ENCODE assay signal across 11 cellular contexts in the genomic region with DNA sequence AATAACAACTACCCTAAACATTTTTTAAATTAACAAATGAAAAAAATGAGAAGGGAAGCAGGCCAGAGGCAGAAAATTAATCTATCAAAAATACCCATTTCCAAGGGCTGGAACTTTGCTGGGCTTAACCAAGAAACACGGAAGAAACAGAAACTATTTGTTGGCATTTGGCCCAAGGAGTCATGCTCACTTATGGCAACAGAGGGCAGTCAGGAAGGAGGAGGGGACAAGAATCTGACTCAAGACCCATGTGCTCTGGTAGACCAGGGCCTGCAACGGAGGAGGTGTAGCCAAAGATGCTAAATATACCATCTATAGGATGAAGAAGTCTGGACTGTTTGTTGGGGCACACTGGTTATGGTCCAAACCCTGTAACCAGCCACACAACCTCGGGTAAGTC.
DNase-seq lines count a peak whose midpoint lies in the region; ATAC-seq, FAIRE-seq and TF ChIP-seq lines count a peak whose summit lies in the region.
"Had no signal": no experiment of that assay in that cellular context is flagged by ENCODE, and none has a peak within 500 bp of the region (broad histone marks: within the 10 kb centered on the region; RNA-seq: fewer than 3 reads in every experiment).

No MANE protein-coding gene starts in this region.

- no peak for ATAC-seq in HG02571 (IDR thresholded peaks at IDR 0.05; ENCODE audit: unreplicated experiment)
- no peak for ATAC-seq in HG03045 (IDR thresholded peaks at IDR 0.05; ENCODE audit: unreplicated experiment)

- DNase-seq in AG09309 (ENCODE audit: low read depth) (peak; percentile 51), KBM-7 (peak; percentile 6), astrocyte of the spinal cord (ENCODE audit: low read depth, low spot score) (peak; percentile 75), kidney glomerular epithelial cell (lab: John Stamatoyannopoulos, UW) (peak; percentile 59), GM12892 (ENCODE audit: insufficient read length) (no peak)
- no peak for DNase-seq in stimulated activated CD8-positive, alpha-beta memory T cell treated with anti-CD3 and anti-CD28 coated beads, Interleukin-4, amount 100 ng/mL, for 48 hours
- DNase-seq: NCI-H1105 treated with DMSO at 0.1 percent for 48 hours, stomach had no signal

- peak; percentile 13 for TF ChIP-seq CTCF in AG09309 (IDR thresholded peaks at IDR 0.05; ENCODE audit: control insufficient read depth, insufficient read depth, low read depth, low read length, missing control alignments)
- TF ChIP-seq CTCF in astrocyte of the spinal cord (IDR thresholded peaks at IDR 0.05; ENCODE audit: low read depth, low read length): peak; percentile 22

- FAIRE-seq in GM12892 (lab: Jason Lieb, UNC): no peak

- no peak for TF ChIP-seq POLR2A in GM12892 (IDR thresholded peaks at IDR 0.05; ENCODE audit: low read depth, low read length)

- in situ Hi-C loops in KBM-7 (cut with MboI; ENCODE audit: low pct_unique_long_range_greater_than_20kb, low sequenced_read_pairs): no loop called here
- in situ Hi-C loops in astrocyte of the spinal cord (cut with HindIII; ENCODE audit: low sequenced_read_pairs): no loop called here

- H3K4me3 ChIP-seq in AG09309 (ENCODE audit: control insufficient read depth, low read depth, low read length): no peak overlapping the region
- no peak overlapping the region for H3K4me3 ChIP-seq in astrocyte of the spinal cord (ENCODE audit: low read depth, low read length)
- H3K4me3 ChIP-seq: coronary artery, stomach had no signal

Comparison
In these comparisons a context has a peak if more than half of its experiments do, and no peak if none do; other contexts are left out.
1. DNase-seq: peak in AG09309 (single experiment), KBM-7 (single experiment), astrocyte of the spinal cord (single experiment) and kidney glomerular epithelial cell (single experiment); none in GM12892 (single experiment) and stimulated activated CD8-positive, alpha-beta memory T cell treated with anti-CD3 and anti-CD28 coated beads, Interleukin-4, amount 100 ng/mL, for 48 hours (single experiment).